Comparison of ENCODE assay signal across 9 cellular contexts in genomic region chr6:28643017-28643740, GRCh38.
DNase-seq lines count a peak whose midpoint lies in the region; ATAC-seq, FAIRE-seq and TF ChIP-seq lines count a peak whose summit lies in the region.
"Had no signal": no experiment of that assay in that cellular context is flagged by ENCODE, and none has a peak within 500 bp of the region (broad histone marks: within the 10 kb centered on the region; RNA-seq: fewer than 3 reads in every experiment).

No MANE protein-coding gene starts in this region.

- FAIRE-seq in GM12878 (lab: Jason Lieb, UNC) = peak; percentile 57

- H4K20me1 ChIP-seq in GM12878 (ENCODE audit: control insufficient read depth, insufficient read depth) = no peaks in the 10 kb centered on the region
- H4K20me1 ChIP-seq: BLaER1 treated with 17β-estradiol and CSF1 and Interleukin-3, amounts not matched to agents 10 nM and 100 nM had no signal

- SMC1A ChIA-PET in GM12878 (lab: Charles Lee; ENCODE audit: uncharacterized antibody, unreplicated experiment) = no interaction called here

- intact Hi-C loops in GM12878 (cut with micrococcal nuclease; ENCODE audit: unreplicated experiment) = no loop called here
- intact Hi-C loops in left colon (cut with DNase I, micrococcal nuclease) = no loop called here

- H3K36me3 ChIP-seq in GM12878 (ENCODE audit: control insufficient read depth in 2 of 2, insufficient read depth in 2 of 2, low read length in 1 of 2) = no peaks in the 10 kb centered on the region
- H3K36me3 ChIP-seq: BLaER1 treated with 17β-estradiol and CSF1 and Interleukin-3, amounts not matched to agents 10 nM and 100 nM had no signal

- ATAC-seq in GM12878 (peak; percentile 60; the same call in 2 of the 3 replicates), left colon (no peak)

- H2AFZ ChIP-seq in GM12878 (ENCODE audit: control insufficient read depth, low read depth, low read length) = no peak overlapping the region

- TF ChIP-seq POLR2A in GM12878 (IDR thresholded peaks at IDR 0.05; ENCODE audit: low read depth, low read length) = no peak

- H3K4me1 ChIP-seq in GM12878 (ENCODE audit: control insufficient read depth, insufficient read depth, low read length) = no peaks in the 10 kb centered on the region
- H3K4me1 ChIP-seq: BLaER1 treated with 17β-estradiol and CSF1 and Interleukin-3, amounts not matched to agents 10 nM and 100 nM had no signal

- no peak for TF ChIP-seq RAD21 in GM12878 (IDR thresholded peaks at IDR 0.05; ENCODE audit: insufficient read depth, low read depth, low read length)

- H3K4me2 ChIP-seq in GM12878 (ENCODE audit: control insufficient read depth, insufficient read depth) = no peak overlapping the region
- H3K4me2 ChIP-seq: BLaER1 treated with 17β-estradiol and CSF1 and Interleukin-3, amounts not matched to agents 10 nM and 100 nM had no signal

- H3K9me3 ChIP-seq in GM12878 (replicated peaks; ENCODE audit: control insufficient read depth, insufficient read depth, low read length) = no peaks in the 10 kb centered on the region; the same call in 2 of the 3 replicates

- TF ChIP-seq EP300 in GM12878 (IDR thresholded peaks at IDR 0.05; ENCODE audit: borderline replicate concordance in 1 of 2, control insufficient read depth in 1 of 2, low read depth in 2 of 2, low read length in 2 of 2) = no peak

- WGBS in GM12878 (ENCODE audit: insufficient coverage, insufficient replicate concordance, low lambda C conversion rate, missing lambda C conversion rate) = 12% methylated on average over 9 of the region's 9 CpGs

- TF ChIP-seq CTCF in GM12878 (IDR thresholded peaks at IDR 0.05 in 2 of 3, conservative IDR thresholded peaks at IDR 0.05 in 1 of 3; ENCODE audit: control insufficient read depth in 2 of 3, extremely low read depth in 1 of 3, insufficient read depth in 1 of 3, low read depth in 3 of 3, low read length in 3 of 3) = no peak

- H3K27me3 ChIP-seq in GM12878 (replicated peaks in 1 of 2; ENCODE audit: control insufficient read depth in 2 of 2, insufficient read depth in 2 of 2, low read length in 1 of 2) = no peaks in the 10 kb centered on the region

- H3K79me2 ChIP-seq in GM12878 (ENCODE audit: control insufficient read depth, insufficient read depth, low read length) = no peaks in the 10 kb centered on the region

- POLR2A ChIA-PET in GM12878 (lab: Charles Lee) = no interaction called here

- in situ Hi-C loops in GM12878 (cut with MboI) = no loop called here

- no peak overlapping the region for H3K4me3 ChIP-seq in GM12878
- H3K4me3 ChIP-seq: BLaER1 treated with 17β-estradiol and CSF1 and Interleukin-3, amounts not matched to agents 10 nM and 100 nM had no signal

- H3K27ac ChIP-seq in GM12878 (ENCODE audit: control insufficient read depth, insufficient read depth) = no peak overlapping the region
- H3K27ac ChIP-seq: BLaER1 treated with 17β-estradiol and CSF1 and Interleukin-3, amounts not matched to agents 10 nM and 100 nM had no signal

- DNase-seq in NCI-H2081 (lab: John Stamatoyannopoulos, UW) (peak; percentile 5 to 8), NCI-H2081 treated with DMSO at 0.1 percent for 48 hours (lab: John Stamatoyannopoulos, UW) (no peak), NCI-H226 (peak; percentile 73), GM12878 (ENCODE audit: low read depth, low spot score) (peak; percentile 36), NCI-H2029 treated with DMSO at 0.1 percent for 48 hours (lab: John Stamatoyannopoulos, UW) (no peak), DMS79 (lab: John Stamatoyannopoulos, UW) (no peak), left colon (no peak)
- DNase-seq in stimulated activated CD4-positive, alpha-beta T cell treated with anti-CD3 and anti-CD28 coated beads, Interleukin-12 subunit alpha, Interleukin-12 subunit beta, amount 100 ng/mL, for 4 hours = peak; percentile 37

- RAD21 ChIA-PET in GM12878 (lab: Charles Lee; ENCODE audit: unreplicated experiment) = no interaction called here

- BruUV-seq in GM12878 (replicated peaks; lab: Mats Ljungman, UMichigan) = no TSS peak

- CTCF ChIA-PET in GM12878 (lab: Yijun Ruan, JAX) = no interaction called here

- H3K9ac ChIP-seq in GM12878 (ENCODE audit: control insufficient read depth, insufficient read depth, low read length) = no peak overlapping the region
- H3K9ac ChIP-seq: BLaER1 treated with 17β-estradiol and CSF1 and Interleukin-3, amounts not matched to agents 10 nM and 100 nM had no signal

TF ChIP-seq in GM12878, 131 proteins besides CTCF, POLR2A, EP300 and RAD21:
- TF ChIP-seq YY1 (IDR thresholded peaks at IDR 0.05; ENCODE audit: low read depth, low read length) (no peak), ZNF24 (IDR thresholded peaks at IDR 0.05) (peak; percentile 81), NR2F1 (conservative IDR thresholded peaks at IDR 0.05) (no peak), SREBF2 (IDR thresholded peaks at IDR 0.05; ENCODE audit: low read length) (peak; percentile 51; the same call in 1 of the 2 replicates), MEF2A (IDR thresholded peaks at IDR 0.05; ENCODE audit: insufficient read depth, low read depth, low read length) (no peak), ZSCAN29 (IDR thresholded peaks at IDR 0.05) (0 out of 2 replicates have a peak, but pooled peaks have one; percentile 22), SRF (IDR thresholded peaks at IDR 0.05; ENCODE audit: low read depth in 2 of 2, low read length in 2 of 2) (no peak)

Comparison
In these comparisons a context has a peak if more than half of its experiments do, and no peak if none do; other contexts are left out.
1. DNase-seq: peak in NCI-H2081 (2 of 2), NCI-H226 (single experiment), GM12878 (single experiment) and stimulated activated CD4-positive, alpha-beta T cell treated with anti-CD3 and anti-CD28 coated beads, Interleukin-12 subunit alpha, Interleukin-12 subunit beta, amount 100 ng/mL, for 4 hours (single experiment); none in NCI-H2081 treated with DMSO at 0.1 percent for 48 hours (single experiment), NCI-H2029 treated with DMSO at 0.1 percent for 48 hours (single experiment), DMS79 (single experiment) and left colon (0 of 2).